17 cellular contexts compared by ENCODE assay signal in the genomic region with DNA sequence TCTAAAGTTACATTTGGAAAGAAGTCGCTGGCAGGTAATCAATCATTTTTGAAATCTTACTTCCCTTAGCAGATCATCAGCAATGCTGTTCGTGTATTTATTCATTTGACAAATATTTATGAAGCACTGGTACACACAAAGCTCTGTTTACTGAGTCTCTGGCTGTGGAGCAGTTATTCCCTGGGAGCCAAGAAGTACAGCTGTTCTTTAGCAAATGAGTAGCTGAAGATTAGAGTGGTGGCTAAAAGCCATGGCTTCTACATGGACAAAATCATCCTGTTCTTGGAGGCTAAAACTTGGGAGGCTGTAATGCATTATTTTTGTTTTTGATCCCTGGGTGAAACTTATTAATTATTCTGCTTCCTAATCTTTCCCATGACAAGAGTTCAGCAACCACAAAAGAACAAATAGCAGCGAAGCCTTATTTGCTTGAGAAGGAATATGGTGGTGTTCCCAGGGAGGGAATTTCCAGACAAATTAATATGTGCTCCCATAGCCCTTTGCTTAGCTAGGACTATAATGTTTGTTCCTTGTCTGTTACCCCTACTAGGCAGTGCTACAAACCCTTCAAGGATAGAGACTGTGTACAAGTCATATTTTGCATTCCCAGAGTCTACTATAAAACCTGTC.
A peak's percentile ranks its signal among the peaks of the same experiment; 100 is the strongest.
DNase-seq lines count a peak whose midpoint lies in the region; ATAC-seq and TF ChIP-seq lines count a peak whose summit lies in the region.
"Had no signal": no experiment of that assay in that cellular context is flagged by ENCODE, and none has a peak within 500 bp of the region (broad histone marks: within the 10 kb centered on the region; RNA-seq: fewer than 3 reads in every experiment).

No MANE protein-coding gene starts in this region.

- ATAC-seq in heart right ventricle, result peak in 7 of 8 donors; percentile 74 to 91 (median 75)
- no peak for ATAC-seq in activated CD4-positive, CD25-positive, alpha-beta regulatory T cell treated with anti-CD3 and anti-CD28 coated beads, Interleukin-2, amount 50 U/mL, for 24 hours
- ATAC-seq: activated CD8-positive, alpha-beta T cell treated with anti-CD3 and anti-CD28 coated beads for 36 hours had no signal

- H3K4me3 ChIP-seq in heart right ventricle (no peak overlapping the region), ovary (no peak overlapping the region)
- H3K4me3 ChIP-seq: hepatocyte, neural progenitor cell, Peyer's patch, thyroid gland had no signal

- H3K4me1 ChIP-seq in heart right ventricle (peaks cover 0 to 11% (median 0%) of the 10 kb centered on the region in 9 donors), ovary (ENCODE audit: insufficient read depth) (no peaks in the 10 kb centered on the region)
- H3K4me1 ChIP-seq: Peyer's patch, thyroid gland had no signal

- TF ChIP-seq CTCF in heart right ventricle (IDR thresholded peaks at IDR 0.05) (no peak), ovary (IDR thresholded peaks at IDR 0.05) (no peak)

- 48 to 62% methylated on average over 3 of the region's 3 CpGs for WGBS in heart right ventricle, 2 donors
- WGBS in ovary, 3 donors, result 7 to 19% (median 10%) methylated on average over 3 of the region's 3 CpGs

- H3K27ac ChIP-seq in heart right ventricle (no peak overlapping the region), ovary (peak overlapping the region in 1 of 2 donors; percentile 16)
- H3K27ac ChIP-seq: C4-2B, hepatocyte, neural progenitor cell, thyroid gland had no signal

- DNase-seq in LHCN-M2 (ENCODE audit: low read depth) (peak; percentile 51), NCI-H69 (lab: John Stamatoyannopoulos, UW) (peak; percentile 55), heart right ventricle (peak in 1 of 2 donors; percentile 22), ovary (peak in 3 of 5 donors; percentile 19 to 41 (median 35)), NCI-H226 (no peak), COLO829 (ENCODE audit: low spot score) (no peak)
- DNase-seq: activated CD8-positive, alpha-beta T cell treated with anti-CD3 and anti-CD28 coated beads for 36 hours; Karpas-422; NCI-H1694; NCI-H526; Peyer's patch; stimulated activated CD4-positive, alpha-beta T cell treated with anti-CD3 and anti-CD28 coated beads, Interleukin-4, amount 100 ng/mL, for 24 hours; thyroid gland had no signal

- no peak for TF ChIP-seq EP300 in ovary (IDR thresholded peaks at IDR 0.05)

- no peaks in the 10 kb centered on the region for H3K9me3 ChIP-seq in heart right ventricle
- H3K9me3 ChIP-seq in ovary, result no peaks in the 10 kb centered on the region
- H3K9me3 ChIP-seq: Peyer's patch, thyroid gland had no signal

- TF ChIP-seq POLR2A in ovary (IDR thresholded peaks at IDR 0.05), result no peak

- H3K36me3 ChIP-seq in heart right ventricle (no peaks in the 10 kb centered on the region), ovary (no peaks in the 10 kb centered on the region)
- H3K36me3 ChIP-seq: neural progenitor cell, Peyer's patch, thyroid gland had no signal

- no peaks in the 10 kb centered on the region for H3K27me3 ChIP-seq in heart right ventricle
- no peaks in the 10 kb centered on the region for H3K27me3 ChIP-seq in ovary
- H3K27me3 ChIP-seq: hepatocyte, neural progenitor cell, Peyer's patch, thyroid gland had no signal

- intact Hi-C loops in heart right ventricle (cut with DNase I), result no loop called here
- intact Hi-C loops in ovary (cut with DNase I), result loop anchor here in 1 of 4 donors (10.0 kb wide), 1 partner anchor 1145 kb away; a partner anchor contains a TSS

Comparison
In these comparisons a context has a peak if more than half of its experiments do, and no peak if none do; other contexts are left out.
1. DNase-seq: peak in LHCN-M2 (single experiment), NCI-H69 (single experiment) and ovary (3 of 5); none in NCI-H226 (single experiment) and COLO829 (single experiment).
2. ATAC-seq: peak in heart right ventricle (7 of 8); none in activated CD4-positive, CD25-positive, alpha-beta regulatory T cell treated with anti-CD3 and anti-CD28 coated beads, Interleukin-2, amount 50 U/mL, for 24 hours (0 of 2).